In genomic region chr1:2388004-2388913, GRCh38 we compare ENCODE assay signal across 21 cellular contexts. TPM values are rescaled to one million over a fixed set of nuclear protein-coding genes. Genes with fewer than 3 reads are reported as not detected.
DNase-seq lines count a peak whose midpoint lies in the region; ATAC-seq and TF ChIP-seq lines count a peak whose summit lies in the region.
"Had no signal": no experiment of that assay in that cellular context is flagged by ENCODE, and none has a peak within 500 bp of the region (broad histone marks: within the 10 kb centered on the region; RNA-seq: fewer than 3 reads in every experiment).

No MANE protein-coding gene starts in this region.

- H3K4me3 ChIP-seq in heart left ventricle (no peak overlapping the region), heart right ventricle (no peak overlapping the region), suprapubic skin (no peak overlapping the region)
- H3K4me3 ChIP-seq: A549 had no signal

- H3K4me3 Mint-ChIP-seq in central memory CD8-positive, alpha-beta T cell = no peak overlapping the region
- peak overlapping the region in 4 of 8 donors; percentile 32 to 52 (median 40) for H3K4me3 Mint-ChIP-seq in naive B cell
- H3K4me3 Mint-ChIP-seq: activated CD4-positive, alpha-beta T cell treated with anti-CD3 and anti-CD28 coated beads, Interleukin-2, amount 10 ng/mL, durations not matched to agents 24 days and 14 days; CD4-positive, alpha-beta T cell; stimulated activated naive CD8-positive, alpha-beta T cell treated with anti-CD3 and anti-CD28 coated beads, Interleukin-15, amount 100 ng/mL, for 72 hours; type B pancreatic cell had no signal

- peaks cover 12% of the 10 kb centered on the region for H3K36me3 Mint-ChIP-seq in central memory CD8-positive, alpha-beta T cell (ENCODE audit: insufficient read depth)
- no peaks in the 10 kb centered on the region for H3K36me3 Mint-ChIP-seq in naive B cell

- ATAC-seq in heart left ventricle (no peak), heart right ventricle (no peak), naive B cell (ENCODE audit: low read depth in 2 of 2) (no peak)
- no peak for ATAC-seq in central memory CD8-positive, alpha-beta T cell (replicated peaks; ENCODE audit: extremely low read depth, poor library complexity, severe bottlenecking)
- ATAC-seq: A549; stimulated activated naive CD8-positive, alpha-beta T cell treated with anti-CD3 and anti-CD28 coated beads, Interleukin-15, amount 100 ng/mL, for 72 hours had no signal

- intact Hi-C loops in heart left ventricle (cut with DNase I) = loop anchor here in 1 of 10 donors (5.0 kb wide), 1 partner anchor 71 kb away; no protein-coding TSS in a partner anchor
- intact Hi-C loops in heart right ventricle (cut with DNase I) = loop anchor here in 1 of 10 donors (10.0 kb wide), 1 partner anchor 73 kb away; no protein-coding TSS in a partner anchor

- H3K27ac Mint-ChIP-seq in central memory CD8-positive, alpha-beta T cell (ENCODE audit: low read depth) = peak overlapping the region; percentile 46
- peak overlapping the region in 5 of 6 donors; percentile 33 to 78 (median 66) for H3K27ac Mint-ChIP-seq in naive B cell
- H3K27ac Mint-ChIP-seq: activated CD4-positive, alpha-beta T cell treated with anti-CD3 and anti-CD28 coated beads, Interleukin-2, amount 10 ng/mL, durations not matched to agents 24 days and 14 days; CD4-positive, alpha-beta T cell; stimulated activated naive CD8-positive, alpha-beta T cell treated with anti-CD3 and anti-CD28 coated beads, Interleukin-15, amount 100 ng/mL, for 72 hours; type B pancreatic cell had no signal

- no peak for TF ChIP-seq EP300 in suprapubic skin (IDR thresholded peaks at IDR 0.05)

- no peaks in the 10 kb centered on the region for H3K27me3 Mint-ChIP-seq in central memory CD8-positive, alpha-beta T cell
- no peaks in the 10 kb centered on the region for H3K27me3 Mint-ChIP-seq in naive B cell
- H3K27me3 Mint-ChIP-seq: activated CD4-positive, alpha-beta T cell treated with anti-CD3 and anti-CD28 coated beads, Interleukin-2, amount 10 ng/mL, durations not matched to agents 24 days and 14 days; CD4-positive, alpha-beta T cell; stimulated activated naive CD8-positive, alpha-beta T cell treated with anti-CD3 and anti-CD28 coated beads, Interleukin-15, amount 100 ng/mL, for 72 hours; type B pancreatic cell had no signal

- H3K27me3 ChIP-seq in heart left ventricle (no peaks in the 10 kb centered on the region), heart right ventricle (no peaks in the 10 kb centered on the region), suprapubic skin (no peaks in the 10 kb centered on the region)

- DNase-seq in heart left ventricle (peak in 3 of 5 donors; percentile 13 to 40 (median 21)), heart right ventricle (no peak), naive B cell (no peak), suprapubic skin (ENCODE audit: low spot score in 2 of 2) (no peak), superior temporal gyrus (ENCODE audit: extremely low spot score) (no peak), D341Med (ENCODE audit: low spot score) (no peak), iPS-NIHi7 (ENCODE audit: extremely low spot score) (no peak)
- no peak for DNase-seq in central memory CD8-positive, alpha-beta T cell (ENCODE audit: low spot score in 2 of 2)
- DNase-seq: activated CD4-positive, alpha-beta T cell treated with anti-CD3 and anti-CD28 coated beads, Interleukin-2, amount 10 ng/mL, durations not matched to agents 24 days and 14 days; DMS153; foreskin fibroblast; Kasumi-1; NCI-H1092; NCI-H2029; occipital lobe; RPMI8226; stimulated activated CD4-positive, alpha-beta T cell treated with anti-CD3 and anti-CD28 coated beads, Interleukin-2, amount 100 ng/mL, for 24 hours; stimulated activated naive CD8-positive, alpha-beta T cell treated with anti-CD3 and anti-CD28 coated beads, Interleukin-15, amount 100 ng/mL, for 72 hours had no signal

- no peak overlapping the region for H3K27ac ChIP-seq in heart left ventricle
- no peak overlapping the region for H3K27ac ChIP-seq in heart right ventricle
- no peak overlapping the region for H3K27ac ChIP-seq in suprapubic skin
- H3K27ac ChIP-seq: A549 had no signal

- H3K9me3 ChIP-seq in heart left ventricle (no peaks in the 10 kb centered on the region), heart right ventricle (no peaks in the 10 kb centered on the region), suprapubic skin (no peaks in the 10 kb centered on the region)
- H3K9me3 ChIP-seq: A549 had no signal

- H3K9me3 Mint-ChIP-seq in central memory CD8-positive, alpha-beta T cell = no peaks in the 10 kb centered on the region
- no peaks in the 10 kb centered on the region for H3K9me3 Mint-ChIP-seq in naive B cell
- H3K9me3 Mint-ChIP-seq: activated CD4-positive, alpha-beta T cell treated with anti-CD3 and anti-CD28 coated beads, Interleukin-2, amount 10 ng/mL, durations not matched to agents 24 days and 14 days; CD4-positive, alpha-beta T cell; stimulated activated naive CD8-positive, alpha-beta T cell treated with anti-CD3 and anti-CD28 coated beads, Interleukin-15, amount 100 ng/mL, for 72 hours; type B pancreatic cell had no signal

- TF ChIP-seq POLR2A in heart left ventricle (IDR thresholded peaks at IDR 0.05) (no peak), suprapubic skin (IDR thresholded peaks at IDR 0.05) (no peak)

- TF ChIP-seq CTCF in heart left ventricle (IDR thresholded peaks at IDR 0.05) (no peak), heart right ventricle (IDR thresholded peaks at IDR 0.05) (no peak), suprapubic skin (IDR thresholded peaks at IDR 0.05) (no peak)

- H3K4me1 Mint-ChIP-seq in central memory CD8-positive, alpha-beta T cell = peaks cover 11% of the 10 kb centered on the region
- H3K4me1 Mint-ChIP-seq in naive B cell = peaks cover 20 to 24% (median 23%) of the 10 kb centered on the region in 3 donors

- WGBS in heart left ventricle, 4 donors = 93 to 96% (median 94%) methylated on average over 32 of the region's 32 CpGs
- 94% methylated on average over 32 of the region's 32 CpGs for WGBS in heart right ventricle, 2 donors
- WGBS in suprapubic skin = 96% methylated on average over 32 of the region's 32 CpGs

- H3K4me1 ChIP-seq in heart left ventricle = peaks cover 5 to 26% (median 18%) of the 10 kb centered on the region in 12 donors
- H3K4me1 ChIP-seq in heart right ventricle = peaks cover 9 to 24% (median 21%) of the 10 kb centered on the region in 9 donors
- H3K4me1 ChIP-seq in suprapubic skin = peaks cover 24% of the 10 kb centered on the region

- H3K36me3 ChIP-seq in heart left ventricle = peaks cover 0 to 10% (median 0%) of the 10 kb centered on the region in 9 donors
- H3K36me3 ChIP-seq in heart right ventricle = peaks cover 0 to 12% (median 0%) of the 10 kb centered on the region in 9 donors
- no peaks in the 10 kb centered on the region for H3K36me3 ChIP-seq in suprapubic skin

RNA-seq across cellular contexts. Expression of gene MORN1, which starts 3.1 kb away (rescaled TPM):
- total RNA-seq in heart left ventricle = 1 to 10 TPM; 2.4 to 8.2 (median 3.8) TPM
- polyA plus RNA-seq in heart left ventricle = 1 to 10 TPM; 2.2 to 4.0 TPM
- 1 to 10 TPM; 3.5 to 7.6 (median 5.7) TPM for total RNA-seq in heart right ventricle
- 1 to 10 TPM; 1.2 to 3.0 TPM for polyA plus RNA-seq in heart right ventricle
- polyA plus RNA-seq in naive B cell (ENCODE audit: low read depth in 6 of 6) = 1 to 10 TPM in 5 of 6 donors, under 1 TPM in 1; 0.29 to 7.1 (median 6.1) TPM
- 10 to 100 TPM in 2 of 4 donors, 1 to 10 TPM in 2; 5.7 to 13.4 (median 8.5) TPM for total RNA-seq in suprapubic skin

RNA-seq across cellular contexts. Expression of gene RER1, which starts 3.4 kb away (rescaled TPM):
- total RNA-seq in heart left ventricle = 100 to 1,000 TPM in 3 of 9 donors, 10 to 100 TPM in 6; 47.1 to 124 (median 78.3) TPM
- polyA plus RNA-seq in heart left ventricle = 10 to 100 TPM; 43.3 to 92.4 TPM
- 100 to 1,000 TPM in 1 of 10 donors, 10 to 100 TPM in 9; 70.1 to 107 (median 84.1) TPM for total RNA-seq in heart right ventricle
- 10 to 100 TPM; 55.5 to 77.0 TPM for polyA plus RNA-seq in heart right ventricle
- polyA plus RNA-seq in naive B cell (ENCODE audit: low read depth in 6 of 6) = 100 to 1,000 TPM; 116 to 129 (median 121) TPM
- total RNA-seq in suprapubic skin = 10 to 100 TPM; 56.9 to 86.5 (median 81.4) TPM

RNA-seq across cellular contexts. Expression of gene PEX10, which starts 24.1 kb away (rescaled TPM):
- total RNA-seq in heart left ventricle (10 to 100 TPM; 17.2 to 26.5 (median 18.9) TPM), heart right ventricle (10 to 100 TPM; 14.6 to 26.0 (median 18.6) TPM), suprapubic skin (10 to 100 TPM; 16.2 to 39.2 (median 27.3) TPM)
- polyA plus RNA-seq in heart left ventricle (10 to 100 TPM; 14.7 to 18.6 TPM), heart right ventricle (10 to 100 TPM; 13.7 to 19.1 TPM), naive B cell (ENCODE audit: low read depth in 6 of 6) (10 to 100 TPM; 10.7 to 24.1 (median 15.1) TPM)

Comparison
In these comparisons a context has a peak if more than half of its experiments do, and no peak if none do; other contexts are left out.
1. DNase-seq: peak in heart left ventricle (3 of 5); none in heart right ventricle (0 of 2), central memory CD8-positive, alpha-beta T cell (0 of 2), naive B cell (single experiment), suprapubic skin (0 of 2), superior temporal gyrus (single experiment), D341Med (single experiment) and iPS-NIHi7 (single experiment).